1 cellular context compared by ENCODE assay signal in genomic region chr11:12215192-12215591, GRCh38.
TF ChIP-seq lines count a peak whose summit lies in the region.

No MANE protein-coding gene starts in this region.

TF ChIP-seq in IMR-90, 13 proteins besides CTCF, POLR2A, EP300 and RAD21 (continued from another document):
- TF ChIP-seq ELK1 (IDR thresholded peaks at IDR 0.05; ENCODE audit: borderline replicate concordance, low read depth, low read length) (no peak), CEBPB (IDR thresholded peaks at IDR 0.05; ENCODE audit: low read depth, low read length) (no peak), MAFK (IDR thresholded peaks at IDR 0.05; ENCODE audit: low read depth, low read length) (no peak), SMC3 (IDR thresholded peaks at IDR 0.05; ENCODE audit: low read depth, low read length) (no peak), MAZ (IDR thresholded peaks at IDR 0.05; ENCODE audit: borderline replicate concordance, low read depth, low read length) (no peak), USF2 (IDR thresholded peaks at IDR 0.05; ENCODE audit: low read depth, low read length) (no peak)
